ENCODE assay signal across 22 cellular contexts in genomic region chr17:64603987-64604386, GRCh38.
"Had no signal": no experiment of that assay in that cellular context is flagged by ENCODE, and none has a peak within 500 bp of the region (broad histone marks: within the 10 kb centered on the region; RNA-seq: fewer than 3 reads in every experiment).

No MANE protein-coding gene starts in this region.

- DNase-seq: activated naive CD4-positive, alpha-beta T cell; activated T-cell treated with anti-CD3 and anti-CD28 coated beads, Interleukin-2, amount 50 U/mL, for 4 hours; anterior cingulate cortex; caudate nucleus; dermis blood vessel endothelial cell; effector CD8-positive, alpha-beta T cell; gastrocnemius medialis; hippocampal formation; kidney glomerular epithelial cell; left ventricle myocardium inferior; stimulated activated CD4-positive, alpha-beta T cell treated with anti-CD3 and anti-CD28 coated beads, Interleukin-1b, Interleukin-23, amount 100 ng/mL, for 48 hours; stimulated activated naive CD8-positive, alpha-beta T cell treated with anti-CD3 and anti-CD28 coated beads, Interleukin-15, amount 100 ng/mL, for 72 hours; T-cell had no signal

- H3K9me3 ChIP-seq: esophagus muscularis mucosa, gastrocnemius medialis, tibial nerve had no signal

- H3K36me3 Mint-ChIP-seq: WTC11 had no signal

- H3K27ac ChIP-seq: esophagus muscularis mucosa, gastrocnemius medialis, left ventricle myocardium inferior, parathyroid adenoma, tibial nerve had no signal

- H3K27ac Mint-ChIP-seq: activated T-helper 2 cell treated with anti-CD3 and anti-CD28 coated beads, Interferon-gamma antibody, Interleukin-2, Interleukin-4, amounts not matched to agents 10 μg/mL and 5 μg/mL and 100 μg/mL, durations not matched to agents 14 hours and 24 hours and 36 hours; nephron; stimulated activated naive CD8-positive, alpha-beta T cell treated with anti-CD3 and anti-CD28 coated beads, Interleukin-15, amount 100 ng/mL, for 72 hours; T-cell; WTC11 had no signal

- H2AFZ ChIP-seq: parathyroid adenoma had no signal

- H3K27me3 Mint-ChIP-seq: brain; stimulated activated naive CD8-positive, alpha-beta T cell treated with anti-CD3 and anti-CD28 coated beads, Interleukin-15, amount 100 ng/mL, for 72 hours; T-cell had no signal

- H3K4me3 Mint-ChIP-seq: activated T-cell treated with anti-CD3 and anti-CD28 coated beads, Interleukin-2, amount 50 U/mL, for 4 hours; brain; nephron; stimulated activated naive CD8-positive, alpha-beta T cell treated with anti-CD3 and anti-CD28 coated beads, Interleukin-15, amount 100 ng/mL, for 72 hours; T-cell; WTC11 had no signal

- H3K9ac ChIP-seq: parathyroid adenoma had no signal

- FAIRE-seq: TTC549 had no signal

- H3K4me1 Mint-ChIP-seq: nephron had no signal

- ATAC-seq: activated T-cell treated with anti-CD3 and anti-CD28 coated beads, Interleukin-2, amount 50 U/mL, for 4 hours; gastrocnemius medialis; right cardiac atrium; stimulated activated naive CD8-positive, alpha-beta T cell treated with anti-CD3 and anti-CD28 coated beads, Interleukin-15, amount 100 ng/mL, for 72 hours; T-cell; WTC11 had no signal

- H3K27me3 ChIP-seq: esophagus muscularis mucosa, gastrocnemius medialis, tibial nerve had no signal

- H3K9me3 Mint-ChIP-seq: activated T-cell treated with anti-CD3 and anti-CD28 coated beads, Interleukin-2, amount 50 U/mL, for 4 hours; activated T-helper 2 cell treated with anti-CD3 and anti-CD28 coated beads, Interferon-gamma antibody, Interleukin-2, Interleukin-4, amounts not matched to agents 10 μg/mL and 5 μg/mL and 100 μg/mL, durations not matched to agents 14 hours and 24 hours and 36 hours; stimulated activated naive CD8-positive, alpha-beta T cell treated with anti-CD3 and anti-CD28 coated beads, Interleukin-15, amount 100 ng/mL, for 72 hours; T-cell; WTC11 had no signal

- H3K36me3 ChIP-seq: esophagus muscularis mucosa, gastrocnemius medialis, left ventricle myocardium inferior, tibial nerve had no signal

- H3K4me3 ChIP-seq: esophagus muscularis mucosa, gastrocnemius medialis, left ventricle myocardium inferior, tibial nerve had no signal
